Comparison of ENCODE assay signal across 8 cellular contexts in the genomic region with DNA sequence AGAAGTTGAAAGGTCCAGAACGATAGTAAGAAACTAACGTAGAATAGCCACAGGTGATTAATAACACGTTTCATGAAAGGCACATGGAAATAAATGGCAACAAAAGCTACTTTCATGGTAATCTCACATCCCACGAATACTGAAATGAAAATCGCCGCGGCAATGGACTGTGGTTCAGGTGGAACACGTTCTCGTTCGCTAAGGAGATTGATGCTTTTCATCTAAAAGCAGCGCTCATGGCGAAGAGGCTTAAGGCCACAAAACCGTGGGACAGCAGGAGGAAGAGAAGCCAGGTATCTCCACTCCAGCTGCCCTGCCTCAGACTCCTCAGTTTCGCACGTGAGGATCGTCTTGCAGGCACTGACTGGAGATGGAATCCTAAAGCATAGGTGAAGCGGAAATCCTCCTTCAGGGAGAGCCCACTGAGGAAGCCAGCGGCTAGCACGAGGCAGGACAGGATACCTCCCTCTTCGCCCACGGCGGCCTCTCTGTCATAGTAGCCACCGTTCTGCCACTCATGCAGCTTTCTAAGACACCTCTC. TPM values are rescaled to one million over a fixed set of nuclear protein-coding genes. Genes with fewer than 3 reads are reported as not detected.
DNase-seq lines count a peak whose midpoint lies in the region; ATAC-seq, FAIRE-seq and TF ChIP-seq lines count a peak whose summit lies in the region.

No MANE protein-coding gene starts in this region.

- H3K4me3 Mint-ChIP-seq in activated naive CD4-positive, alpha-beta T cell treated with anti-CD3 and anti-CD28 coated beads, Interleukin-2, amount 10 ng/mL, durations not matched to agents 7 days and 5 days = peak overlapping the region; percentile 82

- ATAC-seq in GM21619 (IDR thresholded peaks at IDR 0.05; ENCODE audit: unreplicated experiment) = peak; percentile 16
- peak; percentile 23 to 55 for ATAC-seq in right cardiac atrium

- FAIRE-seq in small intestine (lab: Jason Lieb, UNC) = no peak

- no peak for DNase-seq in activated naive CD4-positive, alpha-beta T cell treated with anti-CD3 and anti-CD28 coated beads, Interleukin-2, amount 10 ng/mL, durations not matched to agents 7 days and 5 days
- DNase-seq in right cardiac atrium (no peak), small intestine (no peak), NCI-H146 treated with DMSO at 0.1 percent for 48 hours (lab: John Stamatoyannopoulos, UW; ENCODE audit: unreplicated experiment) (no peak), mesenteric fat pad (ENCODE audit: low spot score) (no peak)

- H3K9me3 ChIP-seq in Loucy (ENCODE audit: insufficient read depth, low read depth, low read length) = no peaks in the 10 kb centered on the region
- no peaks in the 10 kb centered on the region for H3K9me3 ChIP-seq in right cardiac atrium (ENCODE audit: control insufficient read depth, low read length)
- no peaks in the 10 kb centered on the region for H3K9me3 ChIP-seq in small intestine (ENCODE audit: control insufficient read depth, low read depth)

- H3K4me1 ChIP-seq in Loucy (ENCODE audit: insufficient read depth, low read length, poor library complexity, severe bottlenecking) = peaks cover 24% of the 10 kb centered on the region
- no peaks in the 10 kb centered on the region for H3K4me1 ChIP-seq in right cardiac atrium (ENCODE audit: control insufficient read depth, insufficient read depth, low read length)
- peaks cover 0 to 3% of the 10 kb centered on the region in 2 donors for H3K4me1 ChIP-seq in small intestine (ENCODE audit: control insufficient read depth in 2 of 2, insufficient read depth in 1 of 2, low read depth in 1 of 2, low read length in 1 of 2)

- CTCF ChIA-PET in activated naive CD4-positive, alpha-beta T cell treated with anti-CD3 and anti-CD28 coated beads, Interleukin-2, amount 10 ng/mL, durations not matched to agents 7 days and 5 days (lab: Charles Lee) = interaction anchor here (0.7 to 2.6 kb wide), 4 partner anchors 9 to 49 kb away, joined by 3 to 10 read pairs (median 4); no protein-coding TSS in a partner anchor

- peak overlapping the region; percentile 82 for H2AFZ ChIP-seq in Loucy (ENCODE audit: low read length)

- H3K36me3 ChIP-seq in Loucy (ENCODE audit: insufficient read depth, low read length) (no peaks in the 10 kb centered on the region), small intestine (ENCODE audit: control insufficient read depth in 2 of 2, insufficient read depth in 2 of 2, low read length in 2 of 2) (no peaks in the 10 kb centered on the region)

- H3K9ac ChIP-seq in Loucy (ENCODE audit: low read depth, low read length, poor library complexity, severe bottlenecking) = peak overlapping the region; percentile 93

- H3K9me2 ChIP-seq in Loucy (replicated peaks; ENCODE audit: low read depth, low read length) = no peaks in the 10 kb centered on the region

- H4K20me1 ChIP-seq in Loucy (ENCODE audit: insufficient read depth, low read length, poor library complexity, severe bottlenecking) = peaks cover 40% of the 10 kb centered on the region

- intact Hi-C loops in right cardiac atrium (cut with DNase I) = no loop called here

- no peaks in the 10 kb centered on the region for H3K27me3 ChIP-seq in Loucy (ENCODE audit: insufficient read depth, low read length, poor library complexity, severe bottlenecking)
- H3K27me3 ChIP-seq in right cardiac atrium (ENCODE audit: control insufficient read depth, insufficient read depth) = no peaks in the 10 kb centered on the region
- H3K27me3 ChIP-seq in small intestine (ENCODE audit: control insufficient read depth in 2 of 2, insufficient read depth in 2 of 2, low read length in 2 of 2) = no peaks in the 10 kb centered on the region

- peaks cover 32% of the 10 kb centered on the region for H3K4me1 Mint-ChIP-seq in activated naive CD4-positive, alpha-beta T cell treated with anti-CD3 and anti-CD28 coated beads, Interleukin-2, amount 10 ng/mL, durations not matched to agents 7 days and 5 days

- H3K79me2 ChIP-seq in Loucy (ENCODE audit: insufficient read depth, low read length) = peaks cover 39% of the 10 kb centered on the region

- peak overlapping the region; percentile 87 for H3K27ac Mint-ChIP-seq in activated naive CD4-positive, alpha-beta T cell treated with anti-CD3 and anti-CD28 coated beads, Interleukin-2, amount 10 ng/mL, durations not matched to agents 7 days and 5 days

- H3K9me3 Mint-ChIP-seq in activated naive CD4-positive, alpha-beta T cell treated with anti-CD3 and anti-CD28 coated beads, Interleukin-2, amount 10 ng/mL, durations not matched to agents 7 days and 5 days = no peaks in the 10 kb centered on the region

- H3K36me3 Mint-ChIP-seq in activated naive CD4-positive, alpha-beta T cell treated with anti-CD3 and anti-CD28 coated beads, Interleukin-2, amount 10 ng/mL, durations not matched to agents 7 days and 5 days = peaks cover 3% of the 10 kb centered on the region

- H3K27me3 Mint-ChIP-seq in activated naive CD4-positive, alpha-beta T cell treated with anti-CD3 and anti-CD28 coated beads, Interleukin-2, amount 10 ng/mL, durations not matched to agents 7 days and 5 days = peaks cover 33% of the 10 kb centered on the region

- WGBS in right cardiac atrium = 2% methylated on average over 23 of the region's 23 CpGs
- 1 to 2% (median 1%) methylated on average over 23 of the region's 23 CpGs for WGBS in small intestine, 3 donors

- H3K4me3 ChIP-seq in GM08714 (ENCODE audit: low read length) (peak overlapping the region; percentile 90), Loucy (ENCODE audit: low read length, poor library complexity, severe bottlenecking) (peak overlapping the region; percentile 99), right cardiac atrium (ENCODE audit: low read length) (peak overlapping the region; percentile 91), small intestine (ENCODE audit: low read depth in 1 of 2, low read length in 2 of 2) (peak overlapping the region; percentile 55 to 74)

- no peak for TF ChIP-seq CTCF in Loucy (conservative IDR thresholded peaks at IDR 0.05; ENCODE audit: low read length)

- H3K4me2 ChIP-seq in Loucy (ENCODE audit: low read depth, low read length, poor library complexity, severe bottlenecking) = peak overlapping the region; percentile 94

- no peaks in the 10 kb centered on the region for H3F3A ChIP-seq in Loucy (ENCODE audit: low read depth)

- H3K27ac ChIP-seq in right cardiac atrium (ENCODE audit: low read length) (peak overlapping the region; percentile 78), small intestine (ENCODE audit: low read depth in 1 of 2, low read length in 1 of 2) (peak overlapping the region; percentile 60 to 63)

RNA-seq across cellular contexts. Expression of gene GPHN, which starts 0.7 kb away (rescaled TPM):
- total RNA-seq in right cardiac atrium (10 to 100 TPM; 19.6 to 25.4 (median 23.6) TPM), mesenteric fat pad (21.9 TPM)
- polyA plus RNA-seq in right cardiac atrium (16.0 TPM), small intestine (10 to 100 TPM in 2 of 3 donors, 1 to 10 TPM in 1; 10.0 to 24.2 (median 20.6) TPM)

RNA-seq across cellular contexts. Expression of gene CCDC196, which starts 21.1 kb away (rescaled TPM):
- total RNA-seq in right cardiac atrium (not detected), mesenteric fat pad (not detected)
- polyA plus RNA-seq in right cardiac atrium (not detected), small intestine (1 to 10 TPM in 1 of 3 donors, not detected in 2; 1.3 TPM)
